1 cellular context compared by ENCODE assay signal in the genomic region with DNA sequence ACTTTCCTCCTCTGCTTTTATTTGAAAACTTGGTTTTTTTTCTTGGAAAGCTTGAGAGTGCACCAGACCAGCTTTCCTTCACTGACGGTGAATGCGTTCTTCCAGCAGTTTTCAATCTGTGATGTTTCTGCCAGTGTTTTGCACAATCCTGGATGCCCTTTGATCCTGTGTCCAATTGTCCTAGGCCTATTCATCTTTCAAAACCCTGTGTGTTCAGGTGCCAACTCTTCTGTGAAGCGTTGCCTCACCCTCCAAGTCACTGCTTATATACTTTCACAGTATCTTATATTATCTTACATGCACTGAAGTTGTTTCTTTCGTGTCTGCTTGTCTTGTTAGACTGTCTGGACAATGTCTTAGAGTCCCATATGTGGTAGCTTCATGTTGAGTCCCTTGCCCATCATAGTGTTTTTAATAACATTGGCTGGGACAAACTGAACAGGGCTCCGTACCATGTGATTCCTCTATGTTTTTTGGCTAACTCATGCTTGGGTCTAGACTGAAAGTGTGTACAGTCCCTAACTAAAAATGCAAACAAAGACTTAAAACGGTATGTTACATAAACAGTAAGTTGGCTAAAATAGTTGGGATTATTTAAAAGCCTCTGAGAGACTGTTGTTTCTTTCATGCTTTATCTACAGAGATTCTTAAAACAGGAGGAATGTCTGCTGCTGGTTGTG.
TF ChIP-seq lines count a peak whose summit lies in the region.

No MANE protein-coding gene starts in this region.

TF ChIP-seq in HCT116, 20 proteins besides CTCF, POLR2A, EP300 and RAD21 (continued from another document):
- TF ChIP-seq, protein P1, sequence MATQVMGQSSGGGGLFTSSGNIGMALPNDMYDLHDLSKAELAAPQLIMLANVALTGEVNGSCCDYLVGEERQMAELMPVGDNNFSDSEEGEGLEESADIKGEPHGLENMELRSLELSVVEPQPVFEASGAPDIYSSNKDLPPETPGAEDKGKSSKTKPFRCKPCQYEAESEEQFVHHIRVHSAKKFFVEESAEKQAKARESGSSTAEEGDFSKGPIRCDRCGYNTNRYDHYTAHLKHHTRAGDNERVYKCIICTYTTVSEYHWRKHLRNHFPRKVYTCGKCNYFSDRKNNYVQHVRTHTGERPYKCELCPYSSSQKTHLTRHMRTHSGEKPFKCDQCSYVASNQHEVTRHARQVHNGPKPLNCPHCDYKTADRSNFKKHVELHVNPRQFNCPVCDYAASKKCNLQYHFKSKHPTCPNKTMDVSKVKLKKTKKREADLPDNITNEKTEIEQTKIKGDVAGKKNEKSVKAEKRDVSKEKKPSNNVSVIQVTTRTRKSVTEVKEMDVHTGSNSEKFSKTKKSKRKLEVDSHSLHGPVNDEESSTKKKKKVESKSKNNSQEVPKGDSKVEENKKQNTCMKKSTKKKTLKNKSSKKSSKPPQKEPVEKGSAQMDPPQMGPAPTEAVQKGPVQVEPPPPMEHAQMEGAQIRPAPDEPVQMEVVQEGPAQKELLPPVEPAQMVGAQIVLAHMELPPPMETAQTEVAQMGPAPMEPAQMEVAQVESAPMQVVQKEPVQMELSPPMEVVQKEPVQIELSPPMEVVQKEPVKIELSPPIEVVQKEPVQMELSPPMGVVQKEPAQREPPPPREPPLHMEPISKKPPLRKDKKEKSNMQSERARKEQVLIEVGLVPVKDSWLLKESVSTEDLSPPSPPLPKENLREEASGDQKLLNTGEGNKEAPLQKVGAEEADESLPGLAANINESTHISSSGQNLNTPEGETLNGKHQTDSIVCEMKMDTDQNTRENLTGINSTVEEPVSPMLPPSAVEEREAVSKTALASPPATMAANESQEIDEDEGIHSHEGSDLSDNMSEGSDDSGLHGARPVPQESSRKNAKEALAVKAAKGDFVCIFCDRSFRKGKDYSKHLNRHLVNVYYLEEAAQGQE (IDR thresholded peaks at IDR 0.05; ENCODE audit: low read depth): no peak
- TF ChIP-seq FOSL1 (IDR thresholded peaks at IDR 0.05; ENCODE audit: low read depth): 0 out of 2 replicates have a peak, but pooled peaks have one; percentile 8
- TF ChIP-seq EGR1 (IDR thresholded peaks at IDR 0.05; ENCODE audit: low read depth): no peak
- TF ChIP-seq SRF (IDR thresholded peaks at IDR 0.05; ENCODE audit: low read depth): no peak
- TF ChIP-seq ZNF274 (IDR thresholded peaks at IDR 0.05; ENCODE audit: low read depth, low read length): no peak
- TF ChIP-seq YY1 (IDR thresholded peaks at IDR 0.05; ENCODE audit: extremely low read depth, insufficient replicate concordance, low read depth, low read length): no peak
- no peak; the same call in 1 of the 2 replicates for TF ChIP-seq JUND (IDR thresholded peaks at IDR 0.05)
- TF ChIP-seq ATF3 (IDR thresholded peaks at IDR 0.05): no peak
- TF ChIP-seq, protein P2, sequence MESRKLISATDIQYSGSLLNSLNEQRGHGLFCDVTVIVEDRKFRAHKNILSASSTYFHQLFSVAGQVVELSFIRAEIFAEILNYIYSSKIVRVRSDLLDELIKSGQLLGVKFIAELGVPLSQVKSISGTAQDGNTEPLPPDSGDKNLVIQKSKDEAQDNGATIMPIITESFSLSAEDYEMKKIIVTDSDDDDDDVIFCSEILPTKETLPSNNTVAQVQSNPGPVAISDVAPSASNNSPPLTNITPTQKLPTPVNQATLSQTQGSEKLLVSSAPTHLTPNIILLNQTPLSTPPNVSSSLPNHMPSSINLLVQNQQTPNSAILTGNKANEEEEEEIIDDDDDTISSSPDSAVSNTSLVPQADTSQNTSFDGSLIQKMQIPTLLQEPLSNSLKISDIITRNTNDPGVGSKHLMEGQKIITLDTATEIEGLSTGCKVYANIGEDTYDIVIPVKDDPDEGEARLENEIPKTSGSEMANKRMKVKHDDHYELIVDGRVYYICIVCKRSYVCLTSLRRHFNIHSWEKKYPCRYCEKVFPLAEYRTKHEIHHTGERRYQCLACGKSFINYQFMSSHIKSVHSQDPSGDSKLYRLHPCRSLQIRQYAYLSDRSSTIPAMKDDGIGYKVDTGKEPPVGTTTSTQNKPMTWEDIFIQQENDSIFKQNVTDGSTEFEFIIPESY (IDR thresholded peaks at IDR 0.05; ENCODE audit: extremely low read depth, insufficient replicate concordance, low read length): no peak
- no peak for TF ChIP-seq EZH2phosphoT487 (IDR thresholded peaks at IDR 0.05; ENCODE audit: borderline replicate concordance)
- no peak for TF ChIP-seq SP1 (IDR thresholded peaks at IDR 0.05; ENCODE audit: low read depth)
- TF ChIP-seq CEBPB (IDR thresholded peaks at IDR 0.05; ENCODE audit: low read depth): peak; percentile 60
- TF ChIP-seq, protein P3, sequence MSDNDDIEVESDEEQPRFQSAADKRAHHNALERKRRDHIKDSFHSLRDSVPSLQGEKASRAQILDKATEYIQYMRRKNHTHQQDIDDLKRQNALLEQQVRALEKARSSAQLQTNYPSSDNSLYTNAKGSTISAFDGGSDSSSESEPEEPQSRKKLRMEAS (IDR thresholded peaks at IDR 0.05): no peak
- TF ChIP-seq EZH2 (IDR thresholded peaks at IDR 0.05): no peak
